Comparison of ENCODE assay signal across 14 cellular contexts in genomic region chr17:78804777-78805176, GRCh38. TPM values are rescaled to one million over a fixed set of nuclear protein-coding genes. Genes with fewer than 3 reads are reported as not detected.
DNase-seq lines count a peak whose midpoint lies in the region; ATAC-seq and TF ChIP-seq lines count a peak whose summit lies in the region.
"Had no signal": no experiment of that assay in that cellular context is flagged by ENCODE, and none has a peak within 500 bp of the region (broad histone marks: within the 10 kb centered on the region; RNA-seq: fewer than 3 reads in every experiment).

No MANE protein-coding gene starts in this region.

- H3K4ac ChIP-seq in IMR-90 (ENCODE audit: low read depth, low read length), result no peak overlapping the region

- peaks cover 12 to 85% (median 36%) of the 10 kb centered on the region in 3 donors for H3K36me3 Mint-ChIP-seq in naive thymus-derived CD8-positive, alpha-beta T cell
- H3K36me3 Mint-ChIP-seq in neural progenitor cell, result peaks cover 23% of the 10 kb centered on the region

- no peak overlapping the region for H4K5ac ChIP-seq in IMR-90 (ENCODE audit: low read depth, low read length)

- no peak overlapping the region for H2BK15ac ChIP-seq in IMR-90 (ENCODE audit: low read depth, low read length)

- no peak overlapping the region for H3K4me3 ChIP-seq in BLaER1
- H3K4me3 ChIP-seq in IMR-90 (ENCODE audit: insufficient read depth, low read depth, low read length), result no peak overlapping the region
- H3K4me3 ChIP-seq in SK-N-SH (ENCODE audit: low read depth in 2 of 2, low read length in 1 of 2), result no peak overlapping the region
- H3K4me3 ChIP-seq in neural progenitor cell, result no peak overlapping the region
- H3K4me3 ChIP-seq: SJSA1 had no signal

- H3K56ac ChIP-seq in IMR-90 (ENCODE audit: extremely low read depth, insufficient read depth, low read length), result no peak overlapping the region

- H3K9me2 ChIP-seq in SK-N-SH, result no peaks in the 10 kb centered on the region

- no peak for TF ChIP-seq CTCF in IMR-90 (conservative IDR thresholded peaks at IDR 0.05; ENCODE audit: low read depth, low read length)
- TF ChIP-seq CTCF in SK-N-SH (IDR thresholded peaks at IDR 0.05), result no peak
- no peak for TF ChIP-seq CTCF in neural progenitor cell (IDR thresholded peaks at IDR 0.05)

- no peaks in the 10 kb centered on the region for H3K9me3 Mint-ChIP-seq in naive thymus-derived CD8-positive, alpha-beta T cell
- H3K9me3 Mint-ChIP-seq in neural progenitor cell, result no peaks in the 10 kb centered on the region
- H3K9me3 Mint-ChIP-seq: activated B cell treated with CpG ODN at 0.5 μM for 24 hours; dendritic cell treated with granulocyte-macrophage colony-stimulating factor and Interleukin-4, amounts not matched to agents 40 ng/mL and 50 ng/mL, for 4 days had no signal

- H4K91ac ChIP-seq in IMR-90 (ENCODE audit: insufficient read depth, low read depth, low read length), result no peak overlapping the region

- no peak overlapping the region for H2BK120ac ChIP-seq in IMR-90 (ENCODE audit: low read depth, low read length)

- H4K20me1 ChIP-seq in BLaER1 (peaks cover 88% of the 10 kb centered on the region), IMR-90 (ENCODE audit: insufficient read depth, low read length) (peaks cover 16% of the 10 kb centered on the region), SK-N-SH (ENCODE audit: insufficient read depth) (peaks cover 9% of the 10 kb centered on the region), neural progenitor cell (ENCODE audit: low read depth) (no peaks in the 10 kb centered on the region)

- no peak for TF ChIP-seq POLR2A in IMR-90 (IDR thresholded peaks at IDR 0.05; ENCODE audit: low read depth, low read length)

- CTCF ChIA-PET in IMR-90 (lab: Yijun Ruan, JAX), result interaction anchor here (0.8 to 1.2 kb wide), 2 partner anchors 16 to 308 kb away, joined by 3 read pairs; no protein-coding TSS in a partner anchor
- CTCF ChIA-PET in SK-N-SH (lab: Yijun Ruan, JAX), result interaction anchor here (0.7 to 2.2 kb wide), 5 partner anchors 18 to 589 kb away, joined by 3 to 8 read pairs (median 5); no protein-coding TSS in a partner anchor

- no peaks in the 10 kb centered on the region for H3K27me3 ChIP-seq in BLaER1
- no peaks in the 10 kb centered on the region for H3K27me3 ChIP-seq in IMR-90 (ENCODE audit: control insufficient read depth, insufficient read depth, low read length)
- H3K27me3 ChIP-seq in SK-N-SH (ENCODE audit: insufficient read depth), result no peaks in the 10 kb centered on the region
- H3K27me3 ChIP-seq in neural progenitor cell, result no peaks in the 10 kb centered on the region
- H3K27me3 ChIP-seq: neutrophil, SJSA1 had no signal

- H4K8ac ChIP-seq in IMR-90 (ENCODE audit: low read depth in 2 of 2, low read length in 2 of 2), result no peak overlapping the region

- no peak overlapping the region for H3K27ac ChIP-seq in BLaER1
- no peak overlapping the region for H3K27ac ChIP-seq in IMR-90 (ENCODE audit: insufficient read depth, low read length)
- no peak overlapping the region for H3K27ac ChIP-seq in SK-N-SH (ENCODE audit: low read depth in 2 of 2, low read length in 1 of 2)
- no peak overlapping the region for H3K27ac ChIP-seq in neural progenitor cell
- H3K27ac ChIP-seq: neutrophil, SJSA1 had no signal

- peak overlapping the region; percentile 86; the same call in 1 of the 2 replicates for H3K4me2 ChIP-seq in BLaER1
- no peak overlapping the region for H3K4me2 ChIP-seq in IMR-90 (ENCODE audit: low read depth, low read length)
- no peak overlapping the region for H3K4me2 ChIP-seq in SK-N-SH
- no peak overlapping the region for H3K4me2 ChIP-seq in neural progenitor cell

- H3K9me3 ChIP-seq in BLaER1 (no peaks in the 10 kb centered on the region), IMR-90 (ENCODE audit: control insufficient read depth, insufficient read depth, low read length) (no peaks in the 10 kb centered on the region), SK-N-SH (no peaks in the 10 kb centered on the region), neural progenitor cell (ENCODE audit: low read depth) (no peaks in the 10 kb centered on the region)
- H3K9me3 ChIP-seq: neutrophil, SJSA1 had no signal

- H3K36me3 ChIP-seq in BLaER1 (peaks cover 77% of the 10 kb centered on the region), IMR-90 (ENCODE audit: control insufficient read depth, insufficient read depth, low read length) (peaks cover 58% of the 10 kb centered on the region), SK-N-SH (replicated peaks in 1 of 2; ENCODE audit: control insufficient read depth in 1 of 2, insufficient read depth in 2 of 2, low read length in 1 of 2) (peaks cover 66 to 73% of the 10 kb centered on the region in 2 experiments), neural progenitor cell (peaks cover 7% of the 10 kb centered on the region)

- H3K9ac ChIP-seq in BLaER1 (no peak overlapping the region), IMR-90 (ENCODE audit: low read depth, low read length) (no peak overlapping the region), SK-N-SH (no peak overlapping the region), neural progenitor cell (no peak overlapping the region)

- no peak overlapping the region for H2BK20ac ChIP-seq in IMR-90 (ENCODE audit: low read depth, low read length)

- H3K4me1 ChIP-seq in BLaER1, result peaks cover 71% of the 10 kb centered on the region
- H3K4me1 ChIP-seq in IMR-90 (ENCODE audit: control insufficient read depth, insufficient read depth, low read length), result no peaks in the 10 kb centered on the region
- H3K4me1 ChIP-seq in SK-N-SH (ENCODE audit: control insufficient read depth in 1 of 2, insufficient read depth in 2 of 2, low read depth in 1 of 2, low read length in 1 of 2), result no peaks in the 10 kb centered on the region
- no peaks in the 10 kb centered on the region for H3K4me1 ChIP-seq in neural progenitor cell
- H3K4me1 ChIP-seq: SJSA1 had no signal

- POLR2A ChIA-PET in IMR-90 (lab: Charles Lee; ENCODE audit: unreplicated experiment) (no interaction called here), SK-N-SH (lab: Yijun Ruan, JAX) (no interaction called here)
- POLR2A ChIA-PET in naive thymus-derived CD8-positive, alpha-beta T cell (lab: Charles Lee), result interaction anchor here (0.7 to 9.1 kb wide), 4 partner anchors 7 to 205 kb away, joined by 5 to 49 read pairs (median 8); partner anchors contain the start of gene CANT1

- H3K4me1 Mint-ChIP-seq in naive thymus-derived CD8-positive, alpha-beta T cell, result peaks cover 22 to 62% (median 47%) of the 10 kb centered on the region in 4 donors
- H3K4me1 Mint-ChIP-seq in neural progenitor cell, result no peaks in the 10 kb centered on the region

- H3K27me3 Mint-ChIP-seq in naive thymus-derived CD8-positive, alpha-beta T cell, result no peaks in the 10 kb centered on the region
- H3K27me3 Mint-ChIP-seq in neural progenitor cell (ENCODE audit: insufficient read depth, low read depth), result peaks cover 2% of the 10 kb centered on the region
- H3K27me3 Mint-ChIP-seq: activated B cell treated with CpG ODN at 0.5 μM for 24 hours; dendritic cell treated with granulocyte-macrophage colony-stimulating factor and Interleukin-4, amounts not matched to agents 40 ng/mL and 50 ng/mL, for 4 days had no signal

- H3K79me2 ChIP-seq in SK-N-SH (ENCODE audit: insufficient read depth) (peaks cover 49% of the 10 kb centered on the region; the same call in 1 of the 2 replicates), neural progenitor cell (ENCODE audit: low read depth) (no peaks in the 10 kb centered on the region)

- no peak overlapping the region for H3K23ac ChIP-seq in IMR-90 (ENCODE audit: low read depth, low read length)

- H3K9me1 ChIP-seq in IMR-90 (ENCODE audit: insufficient read depth, low read length), result peaks cover 5% of the 10 kb centered on the region; the same call in 1 of the 2 replicates

- intact Hi-C loops in IMR-90 (cut with micrococcal nuclease), result no loop called here

- TF ChIP-seq RAD21 in IMR-90 (IDR thresholded peaks at IDR 0.05; ENCODE audit: low read length) (no peak), SK-N-SH (IDR thresholded peaks at IDR 0.05; ENCODE audit: low read length) (no peak)

- H2AK9ac ChIP-seq in IMR-90 (replicated peaks; ENCODE audit: low read depth, low read length, poor library complexity), result peak overlapping the region; percentile 56

- DNase-seq in IMR-90, result no peak
- peak; percentile 88 for DNase-seq in dermis blood vessel endothelial cell
- no peak for DNase-seq in naive thymus-derived CD8-positive, alpha-beta T cell
- DNase-seq in epidermal melanocyte (ENCODE audit: insufficient read length, low spot score), result no peak
- no peak for DNase-seq in NOMO-1 treated with DMSO at 0.1 percent for 48 hours (lab: John Stamatoyannopoulos, UW; ENCODE audit: unreplicated experiment)
- DNase-seq in SK-N-SH, result no peak
- no peak for DNase-seq in neural progenitor cell (ENCODE audit: low spot score)
- DNase-seq: activated B cell treated with CpG ODN at 0.5 μM for 24 hours, GDM1, NCI-H2029 had no signal

- BruUV-seq in IMR-90 (replicated peaks; lab: Mats Ljungman, UMichigan), result no TSS peak

- H2AFZ ChIP-seq in IMR-90 (replicated peaks; ENCODE audit: low read length, poor library complexity) (no peak overlapping the region), SK-N-SH (ENCODE audit: low read depth) (no peak overlapping the region), neural progenitor cell (replicated peaks) (no peak overlapping the region)

- H3K4me3 Mint-ChIP-seq in naive thymus-derived CD8-positive, alpha-beta T cell, result peak overlapping the region in 7 of 10 donors; percentile 7 to 82 (median 50)
- H3K4me3 Mint-ChIP-seq in neural progenitor cell, result no peak overlapping the region
- H3K4me3 Mint-ChIP-seq: activated B cell treated with CpG ODN at 0.5 μM for 24 hours; dendritic cell treated with granulocyte-macrophage colony-stimulating factor and Interleukin-4, amounts not matched to agents 40 ng/mL and 50 ng/mL, for 4 days had no signal

- in situ Hi-C loops in IMR-90 (cut with MboI; ENCODE audit: low sequenced_read_pairs), result no loop called here

- H2AK5ac ChIP-seq in IMR-90 (ENCODE audit: low read depth, low read length), result no peak overlapping the region

- no peak for ATAC-seq in IMR-90 (ENCODE audit: low read depth)
- ATAC-seq in naive thymus-derived CD8-positive, alpha-beta T cell, result no peak

- peak overlapping the region in 8 of 10 donors; percentile 43 to 97 (median 91) for H3K27ac Mint-ChIP-seq in naive thymus-derived CD8-positive, alpha-beta T cell
- no peak overlapping the region for H3K27ac Mint-ChIP-seq in neural progenitor cell
- H3K27ac Mint-ChIP-seq: dendritic cell treated with granulocyte-macrophage colony-stimulating factor and Interleukin-4, amounts not matched to agents 40 ng/mL and 50 ng/mL, for 4 days had no signal

- peaks cover 19 to 53% of the 10 kb centered on the region in 2 experiments for H3K79me1 ChIP-seq in IMR-90 (ENCODE audit: low read depth in 1 of 2, low read length in 2 of 2)

- no peak overlapping the region for H2BK5ac ChIP-seq in IMR-90 (ENCODE audit: low read depth, low read length, poor library complexity, severe bottlenecking)

- H3F3A ChIP-seq in SK-N-SH (replicated peaks; ENCODE audit: insufficient read depth) (no peaks in the 10 kb centered on the region), neural progenitor cell (ENCODE audit: low read depth) (no peaks in the 10 kb centered on the region)

- dilution Hi-C loops in IMR-90 (cut with HindIII; ENCODE audit: low sequenced_read_pairs, unreplicated experiment), result no loop called here

- no peak for TF ChIP-seq EP300 in SK-N-SH (IDR thresholded peaks at IDR 0.05; ENCODE audit: borderline replicate concordance in 1 of 2, low read depth in 1 of 2, low read length in 1 of 2)

- H3K14ac ChIP-seq in IMR-90 (replicated peaks; ENCODE audit: low read depth, low read length), result no peak overlapping the region

- WGBS in IMR-90 (ENCODE audit: extremely low coverage in 2 of 2, insufficient read length in 1 of 2), 2 experiments, result 73% methylated on average over 3 of the region's 11 CpGs; no CpG with 5 or more reads in 1 of the 2 experiments
- WGBS in SK-N-SH (ENCODE audit: low lambda C conversion rate), result 94% methylated on average over 11 of the region's 11 CpGs

- H3K18ac ChIP-seq in IMR-90 (ENCODE audit: low read depth, low read length), result no peak overlapping the region

RNA-seq across cellular contexts. Expression of gene CYTH1, which starts 22.7 kb away (rescaled TPM):
- total RNA-seq in IMR-90 (2012; rRNA removed), result 7.9 and 8.3 TPM in 2 replicates
- polyA plus RNA-seq in IMR-90 (2012; rRNA removed), result 10.1 and 12.4 TPM in 2 replicates
- polyA plus RNA-seq in IMR-90 (2012; cell fraction: cytosol; rRNA removed), result 6.2 and 9.0 TPM in 2 replicates
- 46.8 and 57.8 TPM in 2 replicates for polyA plus RNA-seq in IMR-90 (2012; cell fraction: nucleus; rRNA removed; ENCODE audit: low replicate concordance)
- 50.6 and 51.4 TPM in 2 replicates for total RNA-seq in dermis blood vessel endothelial cell
- 100 to 1,000 TPM; 415 to 423 TPM for total RNA-seq in naive thymus-derived CD8-positive, alpha-beta T cell
- polyA plus RNA-seq in naive thymus-derived CD8-positive, alpha-beta T cell, result 100 to 1,000 TPM; 220 to 320 (median 243) TPM
- 23.8 and 24.8 TPM in 2 replicates for polyA plus RNA-seq in SK-N-SH (2012; rRNA removed)
- 16.9 and 20.7 TPM in 2 replicates for polyA plus RNA-seq in SK-N-SH (2012; cell fraction: cytosol; rRNA removed)
- polyA plus RNA-seq in SK-N-SH (2012; cell fraction: nucleus; rRNA removed), result 77.4 and 80.9 TPM in 2 replicates
- total RNA-seq in neural progenitor cell (ENCODE audit: low replicate concordance), result 14.8 and 16.0 TPM in 2 replicates

RNA-seq across cellular contexts. Expression of gene USP36, which starts 35.8 kb away (rescaled TPM):
- total RNA-seq in IMR-90 (2012; rRNA removed), result 28.3 and 30.6 TPM in 2 replicates
- 38.3 and 39.7 TPM in 2 replicates for polyA plus RNA-seq in IMR-90 (2012; rRNA removed)
- polyA plus RNA-seq in IMR-90 (2012; cell fraction: cytosol; rRNA removed), result 21.7 and 22.5 TPM in 2 replicates
- polyA plus RNA-seq in IMR-90 (2012; cell fraction: nucleus; rRNA removed; ENCODE audit: low replicate concordance), result 135 and 196 TPM in 2 replicates
- total RNA-seq in dermis blood vessel endothelial cell, result 22.8 and 24.7 TPM in 2 replicates
- total RNA-seq in naive thymus-derived CD8-positive, alpha-beta T cell, result 100 to 1,000 TPM; 151 to 156 TPM
- polyA plus RNA-seq in naive thymus-derived CD8-positive, alpha-beta T cell, result 10 to 100 TPM; 27.5 to 45.1 (median 36.7) TPM
- polyA plus RNA-seq in SK-N-SH (2012; rRNA removed), result 34.6 and 41.2 TPM in 2 replicates
- polyA plus RNA-seq in SK-N-SH (2012; cell fraction: cytosol; rRNA removed), result 22.5 and 26.9 TPM in 2 replicates
- 163 and 178 TPM in 2 replicates for polyA plus RNA-seq in SK-N-SH (2012; cell fraction: nucleus; rRNA removed)
- 16.6 and 20.4 TPM in 2 replicates for total RNA-seq in neural progenitor cell (ENCODE audit: low replicate concordance)
